ENCODE assay signal across 8 cellular contexts in the genomic region with DNA sequence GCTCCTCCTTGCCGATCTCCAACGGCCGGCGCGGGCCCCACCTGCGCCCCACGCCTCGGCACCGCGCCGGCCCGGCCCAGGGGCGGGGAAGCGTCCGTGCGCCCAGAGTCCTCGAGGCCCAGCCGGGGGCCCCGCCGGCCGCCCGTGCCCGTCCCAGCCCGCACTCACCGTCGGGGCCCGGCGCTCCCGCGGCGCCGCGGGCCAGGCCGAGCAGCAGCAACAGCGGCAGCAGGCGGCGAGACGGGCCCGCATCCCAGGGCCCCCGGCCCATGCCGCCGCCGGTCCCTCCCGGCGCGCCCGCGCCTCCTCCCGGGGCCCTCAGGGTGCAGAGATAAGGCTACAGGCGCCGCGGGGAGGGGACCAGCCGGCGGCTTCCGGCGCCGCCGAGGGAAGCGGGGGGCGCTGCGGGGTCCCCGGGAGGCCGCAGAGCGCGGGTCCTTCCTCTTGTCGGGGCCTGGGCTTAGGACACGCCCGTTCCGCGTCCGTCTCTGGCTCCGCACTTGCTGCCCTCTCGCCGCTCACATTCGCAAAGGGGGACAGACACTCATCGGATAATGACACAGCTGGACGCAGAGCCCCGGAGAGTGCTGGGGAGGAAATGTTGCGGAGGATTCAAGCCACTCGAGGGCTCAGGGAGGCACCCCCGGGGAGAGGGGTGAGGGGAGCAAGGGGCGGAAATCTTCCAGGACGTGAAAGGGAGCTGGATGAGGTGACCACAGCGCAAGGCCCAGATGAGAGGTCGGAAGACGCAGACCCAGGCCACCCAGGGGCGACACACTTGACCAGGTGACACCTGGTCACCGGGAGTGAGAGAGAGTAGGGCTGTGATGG. TPM values are rescaled to one million over a fixed set of nuclear protein-coding genes. Genes with fewer than 3 reads are reported as not detected.
DNase-seq lines count a peak whose midpoint lies in the region; ATAC-seq and TF ChIP-seq lines count a peak whose summit lies in the region.

Gene SUSD1 (minus strand): TSS at position 333 of the 831 bp plus-strand sequence. CDS start 62 bp downstream, at position 271.

- peak; percentile 59 for ATAC-seq in GM21515 (IDR thresholded peaks at IDR 0.05; ENCODE audit: unreplicated experiment)
- peak; percentile 39 for ATAC-seq in effector memory CD8-positive, alpha-beta T cell (replicated peaks)

- peaks cover 0 to 8% of the 10 kb centered on the region in 2 donors for H3K9me3 Mint-ChIP-seq in effector memory CD8-positive, alpha-beta T cell
- no peaks in the 10 kb centered on the region for H3K9me3 Mint-ChIP-seq in mesothelial cell of epicardium

- H3K27ac ChIP-seq in HUES6 (ENCODE audit: low read depth, low read length) (no peak within 1 kb of the TSS), VCaP (peak within 1 kb of the TSS; percentile 93), tibial artery (peak within 1 kb of the TSS; percentile 19 to 72)

- peaks cover 54 to 71% of the 10 kb centered on the region in 2 donors for H3K4me1 Mint-ChIP-seq in effector memory CD8-positive, alpha-beta T cell (ENCODE audit: low read depth in 2 of 2)
- peaks cover 33% of the 10 kb centered on the region for H3K4me1 Mint-ChIP-seq in mesothelial cell of epicardium

- peak; percentile 2 for TF ChIP-seq CTCF in GM12873 (IDR thresholded peaks at IDR 0.05; ENCODE audit: insufficient read depth, low read depth, low read length, missing control alignments)
- no peak; the same call in 1 of the 2 replicates for TF ChIP-seq CTCF in VCaP (conservative IDR thresholded peaks at IDR 0.05)
- TF ChIP-seq CTCF in mesothelial cell of epicardium (IDR thresholded peaks at IDR 0.05; ENCODE audit: unreplicated experiment) = no peak
- no peak for TF ChIP-seq CTCF in tibial artery (IDR thresholded peaks at IDR 0.05)

- H3K4me1 ChIP-seq in HUES6 (ENCODE audit: control insufficient read depth, insufficient read depth, low read length) = peaks cover 14% of the 10 kb centered on the region
- peaks cover 0 to 19% (median 4%) of the 10 kb centered on the region in 4 donors for H3K4me1 ChIP-seq in tibial artery

- H3K36me3 ChIP-seq in HUES6 (ENCODE audit: control insufficient read depth, insufficient read depth, low read length) = no peaks in the 10 kb centered on the region
- H3K36me3 ChIP-seq in tibial artery = no peaks in the 10 kb centered on the region

- peaks cover 4% of the 10 kb centered on the region for H3K36me3 Mint-ChIP-seq in effector memory CD8-positive, alpha-beta T cell (ENCODE audit: insufficient read depth)
- H3K36me3 Mint-ChIP-seq in mesothelial cell of epicardium = peaks cover 3% of the 10 kb centered on the region

- H3K9ac ChIP-seq in HUES6 (ENCODE audit: low read length) = peak within 1 kb of the TSS; percentile 35

- no peaks in the 10 kb centered on the region for H3K9me3 ChIP-seq in HUES6 (ENCODE audit: control insufficient read depth, insufficient read depth, low read depth, low read length)
- H3K9me3 ChIP-seq in tibial artery = no peaks in the 10 kb centered on the region

- peak within 1 kb of the TSS; percentile 94 for H3K4me3 Mint-ChIP-seq in effector memory CD8-positive, alpha-beta T cell
- H3K4me3 Mint-ChIP-seq in mesothelial cell of epicardium = peak within 1 kb of the TSS; percentile 83

- peaks cover 27% of the 10 kb centered on the region for H3K27me3 ChIP-seq in HUES6 (ENCODE audit: control insufficient read depth, insufficient read depth, low read length)
- no peaks in the 10 kb centered on the region for H3K27me3 ChIP-seq in tibial artery

- H3K4me3 ChIP-seq in HUES6 (ENCODE audit: low read depth, low read length) (peak within 1 kb of the TSS; percentile 73), tibial artery (peak within 1 kb of the TSS; percentile 62 to 81)

- no peaks in the 10 kb centered on the region for H3K27me3 Mint-ChIP-seq in effector memory CD8-positive, alpha-beta T cell
- H3K27me3 Mint-ChIP-seq in mesothelial cell of epicardium (ENCODE audit: low read depth) = peaks cover 8% of the 10 kb centered on the region

- H3K27ac Mint-ChIP-seq in effector memory CD8-positive, alpha-beta T cell = peak within 1 kb of the TSS; percentile 93 to 95
- H3K27ac Mint-ChIP-seq in mesothelial cell of epicardium = peak within 1 kb of the TSS; percentile 88

- intact Hi-C loops in tibial artery (cut with DNase I; ENCODE audit: low total_unique reads) = loop anchor here (10.0 kb wide), 1 partner anchor 160 kb away; the partner anchor contains the start of gene PTBP3

- DNase-seq in effector memory CD8-positive, alpha-beta T cell = peak; percentile 29 to 35 (median 29)
- DNase-seq in mesothelial cell of epicardium (ENCODE audit: low spot score in 2 of 2, unreplicated experiment in 2 of 2) = peak; percentile 22 to 63
- DNase-seq in tibial artery = no peak
- DNase-seq in pons (ENCODE audit: low spot score) = no peak

RNA-seq across cellular contexts. Expression of gene SUSD1, which starts in this region (rescaled TPM):
- total RNA-seq in mesothelial cell of epicardium = 24.1 to 26.0 TPM (median 25.8 TPM) in 3 replicates

Comparison
In these comparisons a context has a peak if more than half of its experiments do, and no peak if none do; other contexts are left out.
1. DNase-seq: peak in effector memory CD8-positive, alpha-beta T cell (3 of 3) and mesothelial cell of epicardium (2 of 2); none in tibial artery (0 of 2) and pons (single experiment).